In the genomic region with DNA sequence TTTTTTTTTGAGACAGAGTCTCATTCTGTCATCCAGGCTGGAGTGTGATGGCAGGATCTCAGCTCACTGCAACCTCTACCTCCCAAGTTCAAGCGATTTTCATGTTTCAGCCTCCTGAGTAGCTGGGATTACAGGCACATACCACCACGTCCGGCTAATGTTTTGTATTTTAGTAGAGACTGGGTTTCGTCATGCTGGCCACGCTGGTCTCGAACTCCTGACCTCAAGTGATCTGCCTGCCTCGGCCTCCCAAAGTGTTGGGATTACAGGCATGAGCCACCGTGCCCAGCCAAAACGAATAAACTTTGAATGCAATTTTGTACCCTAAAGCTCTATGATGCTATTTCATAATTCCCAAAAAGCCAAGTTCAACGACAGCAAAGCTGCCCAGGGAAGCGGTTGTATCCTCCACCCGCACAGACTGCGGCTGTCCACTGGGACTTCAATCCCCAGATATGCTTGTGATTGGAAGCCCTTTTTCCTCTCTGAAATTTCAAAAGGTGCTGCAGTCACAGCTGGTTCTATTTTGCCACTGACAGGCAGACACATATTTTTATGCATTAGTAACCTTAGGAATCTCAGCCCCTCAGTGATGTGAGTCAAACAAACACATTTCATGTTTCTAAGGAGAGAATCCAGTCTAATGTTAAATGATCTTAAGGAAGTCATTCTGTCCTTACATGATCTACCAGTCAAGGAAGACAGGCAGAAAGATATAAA, we compare ENCODE assay signal across 17 cellular contexts. TPM values are rescaled to one million over a fixed set of nuclear protein-coding genes. Genes with fewer than 3 reads are reported as not detected.
DNase-seq lines count a peak whose midpoint lies in the region; ATAC-seq, FAIRE-seq and TF ChIP-seq lines count a peak whose summit lies in the region.
"Had no signal": no experiment of that assay in that cellular context is flagged by ENCODE, and none has a peak within 500 bp of the region (broad histone marks: within the 10 kb centered on the region; RNA-seq: fewer than 3 reads in every experiment).

No MANE protein-coding gene starts in this region.

- H3K9me3 Mint-ChIP-seq in activated naive CD8-positive, alpha-beta T cell treated with anti-CD3 and anti-CD28 coated beads for 36 hours = no peaks in the 10 kb centered on the region
- H3K9me3 Mint-ChIP-seq: activated naive CD4-positive, alpha-beta T cell treated with anti-CD3 and anti-CD28 coated beads for 36 hours; dendritic cell treated with granulocyte-macrophage colony-stimulating factor and Interleukin-4, amounts not matched to agents 40 ng/mL and 50 ng/mL, for 4 days had no signal

- no peaks in the 10 kb centered on the region for H3K27me3 Mint-ChIP-seq in activated naive CD8-positive, alpha-beta T cell treated with anti-CD3 and anti-CD28 coated beads for 36 hours

- intact Hi-C loops in gastrocnemius medialis (cut with DNase I; ENCODE audit: low total_unique reads) = no loop called here

- H3K4me3 ChIP-seq in AG09309 (ENCODE audit: control insufficient read depth, low read depth, low read length) = no peak overlapping the region
- H3K4me3 ChIP-seq in MG63 = no peak overlapping the region
- H3K4me3 ChIP-seq in muscle layer of duodenum (ENCODE audit: low read depth in 1 of 2, low read length in 2 of 2) = no peak overlapping the region
- no peak overlapping the region for H3K4me3 ChIP-seq in gastrocnemius medialis
- H3K4me3 ChIP-seq: BLaER1 treated with 17β-estradiol and CSF1 and Interleukin-3, amounts not matched to agents 10 nM and 100 nM had no signal

- FAIRE-seq in frontal cortex (lab: Jason Lieb, UNC) = no peak

- in situ Hi-C loops in gastrocnemius medialis (cut with MboI; ENCODE audit: low sequenced_read_pairs in 4 of 4) = no loop called here

- H3K4me1 Mint-ChIP-seq in activated naive CD8-positive, alpha-beta T cell treated with anti-CD3 and anti-CD28 coated beads for 36 hours = no peaks in the 10 kb centered on the region

- DNase-seq in AG09309 (ENCODE audit: low read depth) (peak; percentile 81), MG63 (peak; percentile 31), epidermal melanocyte (ENCODE audit: insufficient read length, low spot score) (peak; percentile 58), frontal cortex (ENCODE audit: low spot score in 2 of 2) (no peak), NCI-H748 (lab: John Stamatoyannopoulos, UW; ENCODE audit: unreplicated experiment) (no peak), gastrocnemius medialis (no peak)
- no peak for DNase-seq in activated naive CD8-positive, alpha-beta T cell treated with anti-CD3 and anti-CD28 coated beads for 36 hours
- DNase-seq: activated CD4-positive, alpha-beta T cell treated with anti-CD3 and anti-CD28 coated beads, Interleukin-2, amount 50 U/mL, for 4 hours; activated naive CD4-positive, alpha-beta T cell treated with anti-CD3 and anti-CD28 coated beads for 36 hours; Kasumi-1; midbrain; NCI-H2171 treated with DMSO at 0.1 percent for 48 hours; stimulated activated CD4-positive, alpha-beta T cell treated with anti-CD3 and anti-CD28 coated beads, Interleukin-4, amount 100 ng/mL, for 1 hour; stimulated activated naive CD4-positive, alpha-beta T cell had no signal

- TF ChIP-seq CTCF in AG09309 (IDR thresholded peaks at IDR 0.05; ENCODE audit: control insufficient read depth, insufficient read depth, low read depth, low read length, missing control alignments) (no peak), gastrocnemius medialis (IDR thresholded peaks at IDR 0.05 in 4 of 5, conservative IDR thresholded peaks at IDR 0.05 in 1 of 5) (no peak)

- H3K36me3 ChIP-seq in MG63 = no peaks in the 10 kb centered on the region
- no peaks in the 10 kb centered on the region for H3K36me3 ChIP-seq in muscle layer of duodenum (ENCODE audit: control insufficient read depth in 1 of 2, insufficient read depth in 2 of 2, low read length in 2 of 2)
- no peaks in the 10 kb centered on the region for H3K36me3 ChIP-seq in gastrocnemius medialis

- no peak for TF ChIP-seq POLR2A in gastrocnemius medialis (IDR thresholded peaks at IDR 0.05)

- H3K4me3 Mint-ChIP-seq in activated naive CD8-positive, alpha-beta T cell treated with anti-CD3 and anti-CD28 coated beads for 36 hours = no peak overlapping the region
- H3K4me3 Mint-ChIP-seq: activated naive CD4-positive, alpha-beta T cell treated with anti-CD3 and anti-CD28 coated beads for 36 hours; dendritic cell treated with granulocyte-macrophage colony-stimulating factor and Interleukin-4, amounts not matched to agents 40 ng/mL and 50 ng/mL, for 4 days had no signal

- no peak for ATAC-seq in gastrocnemius medialis

- H3K4me1 ChIP-seq in muscle layer of duodenum (ENCODE audit: control insufficient read depth in 1 of 2, insufficient read depth in 2 of 2, low read length in 2 of 2) (peaks cover 0 to 7% of the 10 kb centered on the region in 2 donors), gastrocnemius medialis (peaks cover 18 to 36% of the 10 kb centered on the region in 2 donors)

- H3K36me3 Mint-ChIP-seq in activated naive CD8-positive, alpha-beta T cell treated with anti-CD3 and anti-CD28 coated beads for 36 hours = no peaks in the 10 kb centered on the region

- H3K27ac Mint-ChIP-seq in activated naive CD8-positive, alpha-beta T cell treated with anti-CD3 and anti-CD28 coated beads for 36 hours = no peak overlapping the region
- H3K27ac Mint-ChIP-seq: activated naive CD4-positive, alpha-beta T cell treated with anti-CD3 and anti-CD28 coated beads for 36 hours; dendritic cell treated with granulocyte-macrophage colony-stimulating factor and Interleukin-4, amounts not matched to agents 40 ng/mL and 50 ng/mL, for 4 days had no signal

- peak overlapping the region; percentile 33 for H3K27ac ChIP-seq in muscle layer of duodenum (ENCODE audit: low read length)
- H3K27ac ChIP-seq in gastrocnemius medialis = peak overlapping the region in 2 of 4 donors; percentile 73 to 74
- H3K27ac ChIP-seq: BLaER1 treated with 17β-estradiol and CSF1 and Interleukin-3, amounts not matched to agents 10 nM and 100 nM had no signal

- no peaks in the 10 kb centered on the region for H3K9me3 ChIP-seq in MG63
- H3K9me3 ChIP-seq in muscle layer of duodenum (ENCODE audit: control insufficient read depth in 1 of 2, low read length in 2 of 2) = no peaks in the 10 kb centered on the region
- H3K9me3 ChIP-seq in gastrocnemius medialis = no peaks in the 10 kb centered on the region
- H3K9me3 ChIP-seq: BLaER1 treated with 17β-estradiol and CSF1 and Interleukin-3, amounts not matched to agents 10 nM and 100 nM had no signal

- H3K27me3 ChIP-seq in MG63 (no peaks in the 10 kb centered on the region), muscle layer of duodenum (ENCODE audit: low read depth, low read length) (no peaks in the 10 kb centered on the region), gastrocnemius medialis (no peaks in the 10 kb centered on the region)
- H3K27me3 ChIP-seq: BLaER1 treated with 17β-estradiol and CSF1 and Interleukin-3, amounts not matched to agents 10 nM and 100 nM had no signal

RNA-seq across cellular contexts. Expression of a gene that starts 8.7 kb away (rescaled TPM):
- 0.13 TPM in 1 of 2 replicates, not detected in the other for total RNA-seq in MG63 (2014; rRNA removed; shearing (Covaris generic); ENCODE audit: low replicate concordance)
- total RNA-seq in frontal cortex = 0.82 TPM
- 1 to 10 TPM in 1 of 4 donors, under 1 TPM in 3; 0.18 to 5.6 (median 0.58) TPM for total RNA-seq in gastrocnemius medialis
- under 1 TPM; 0.21 to 0.22 TPM for total RNA-seq in activated naive CD8-positive, alpha-beta T cell treated with anti-CD3 and anti-CD28 coated beads for 36 hours

RNA-seq across cellular contexts. Expression of a gene that starts 31.8 kb away (rescaled TPM):
- total RNA-seq in MG63 (2014; rRNA removed; shearing (Covaris generic); ENCODE audit: low replicate concordance) = 14.1 and 14.3 TPM in 2 replicates
- total RNA-seq in frontal cortex = 24.9 TPM
- total RNA-seq in gastrocnemius medialis = 10 to 100 TPM; 18.7 to 35.7 (median 27.4) TPM
- 1 to 10 TPM; 3.8 to 4.2 TPM for total RNA-seq in activated naive CD8-positive, alpha-beta T cell treated with anti-CD3 and anti-CD28 coated beads for 36 hours

Comparison
In these comparisons a context has a peak if more than half of its experiments do, and no peak if none do; other contexts are left out.
1. DNase-seq: peak in AG09309 (single experiment), MG63 (single experiment) and epidermal melanocyte (single experiment); none in frontal cortex (0 of 2), NCI-H748 (single experiment), gastrocnemius medialis (0 of 2) and activated naive CD8-positive, alpha-beta T cell treated with anti-CD3 and anti-CD28 coated beads for 36 hours (single experiment).